Comparison of ENCODE assay signal across 8 cellular contexts in genomic region chr11:74570266-74571061, GRCh38. TPM values are rescaled to one million over a fixed set of nuclear protein-coding genes. Genes with fewer than 3 reads are reported as not detected.
DNase-seq lines count a peak whose midpoint lies in the region; ATAC-seq and TF ChIP-seq lines count a peak whose summit lies in the region.

No MANE protein-coding gene starts in this region.

- TF ChIP-seq CTCF in BJ (IDR thresholded peaks at IDR 0.05; ENCODE audit: insufficient read depth, low read depth, low read length), result peak; percentile 66
- peak; percentile 29 to 59 (median 45) for TF ChIP-seq CTCF in gastrocnemius medialis (IDR thresholded peaks at IDR 0.05 in 4 of 5, conservative IDR thresholded peaks at IDR 0.05 in 1 of 5)

- H3K36me3 ChIP-seq in BJ (ENCODE audit: control insufficient read depth, insufficient read depth, low read length) (no peaks in the 10 kb centered on the region), gastrocnemius medialis (no peaks in the 10 kb centered on the region)

- POLR2A ChIA-PET in BJ (lab: Charles Lee), result no interaction called here

- DNase-seq in BJ (ENCODE audit: low read depth) (no peak), GM19240 (ENCODE audit: insufficient read length, low spot score) (peak; percentile 39), NCI-H446 treated with DMSO at 0.1 percent for 48 hours (lab: John Stamatoyannopoulos, UW) (peak; percentile 17), left ventricle myocardium superior (no peak), gastrocnemius medialis (no peak), GF-D8 (lab: John Stamatoyannopoulos, UW) (no peak)
- peak in 1 of 2 donors; percentile 9 for DNase-seq in activated naive CD4-positive, alpha-beta T cell treated with anti-CD3 and anti-CD28 coated beads, Interleukin-2, amount 50 U/mL, for 72 hours (ENCODE audit: low spot score in 2 of 2)

- no peak for TF ChIP-seq POLR2A in gastrocnemius medialis (IDR thresholded peaks at IDR 0.05)

- intact Hi-C loops in left ventricle myocardium superior (cut with micrococcal nuclease), result loop anchor here (2.0 to 5.0 kb wide), 2 partner anchors 118 to 183 kb away; no protein-coding TSS in a partner anchor
- intact Hi-C loops in gastrocnemius medialis (cut with DNase I; ENCODE audit: low total_unique reads), result loop anchor here (1.0 kb wide), 1 partner anchor 117 kb away; no protein-coding TSS in a partner anchor

- H3K4me1 ChIP-seq in gastrocnemius medialis, result no peaks in the 10 kb centered on the region

- no peak overlapping the region for H3K27ac Mint-ChIP-seq in activated naive CD4-positive, alpha-beta T cell treated with anti-CD3 and anti-CD28 coated beads, Interleukin-2, amount 50 U/mL, for 72 hours

- H3K9me3 Mint-ChIP-seq in activated naive CD4-positive, alpha-beta T cell treated with anti-CD3 and anti-CD28 coated beads, Interleukin-2, amount 50 U/mL, for 72 hours, result no peaks in the 10 kb centered on the region

- no peaks in the 10 kb centered on the region for H3K36me3 Mint-ChIP-seq in activated naive CD4-positive, alpha-beta T cell treated with anti-CD3 and anti-CD28 coated beads, Interleukin-2, amount 50 U/mL, for 72 hours

- no peaks in the 10 kb centered on the region for H3K9me3 ChIP-seq in gastrocnemius medialis

- no peak overlapping the region for H3K27ac ChIP-seq in gastrocnemius medialis

- peak; percentile 43 to 61 for ATAC-seq in activated naive CD4-positive, alpha-beta T cell treated with anti-CD3 and anti-CD28 coated beads, Interleukin-2, amount 50 U/mL, for 72 hours
- peak; percentile 73 for ATAC-seq in left ventricle myocardium superior
- peak in 1 of 2 donors; percentile 53 for ATAC-seq in gastrocnemius medialis
- ATAC-seq in GM18517 (IDR thresholded peaks at IDR 0.05; ENCODE audit: unreplicated experiment), result no peak

- H3K4me3 ChIP-seq in BJ (ENCODE audit: low read depth, low read length), result no peak overlapping the region
- no peak overlapping the region for H3K4me3 ChIP-seq in gastrocnemius medialis

- in situ Hi-C loops in gastrocnemius medialis (cut with MboI; ENCODE audit: low sequenced_read_pairs in 4 of 4), result loop anchor here in 2 of 4 donors (5.0 to 10.0 kb wide), 2 partner anchors 113 to 186 kb away; no protein-coding TSS in a partner anchor

- CTCF ChIA-PET in BJ (lab: Yijun Ruan, JAX), result interaction anchor here (0.6 to 9.9 kb wide), 16 partner anchors 9 to 315 kb away, joined by 3 to 181 read pairs (median 4); partner anchors contain the start of gene KCNE3

- peaks cover 9% of the 10 kb centered on the region for H3K27me3 ChIP-seq in BJ (ENCODE audit: control insufficient read depth, insufficient read depth, low read length)
- H3K27me3 ChIP-seq in gastrocnemius medialis, result no peaks in the 10 kb centered on the region

RNA-seq across cellular contexts. Expression of gene POLD3, which starts 21.9 kb away (rescaled TPM):
- polyA plus RNA-seq in BJ (2011; rRNA removed), result 11.4 and 12.6 TPM in 2 replicates
- polyA minus RNA-seq in BJ (2011; rRNA and poly(A)+ RNA removed), result 10.8 and 11.6 TPM in 2 replicates
- 10 to 100 TPM; 65.9 to 79.3 TPM for total RNA-seq in activated naive CD4-positive, alpha-beta T cell treated with anti-CD3 and anti-CD28 coated beads, Interleukin-2, amount 50 U/mL, for 72 hours
- total RNA-seq in left ventricle myocardium superior (8.9 TPM), gastrocnemius medialis (1 to 10 TPM; 4.6 to 6.4 (median 5.8) TPM)

Comparison
In these comparisons a context has a peak if more than half of its experiments do, and no peak if none do; other contexts are left out.
1. DNase-seq: peak in GM19240 (single experiment) and NCI-H446 treated with DMSO at 0.1 percent for 48 hours (single experiment); none in BJ (single experiment), left ventricle myocardium superior (single experiment), gastrocnemius medialis (0 of 2) and GF-D8 (single experiment).